ENCODE assay signal across 8 cellular contexts in genomic region chr11:96054870-96055705, GRCh38.
DNase-seq lines count a peak whose midpoint lies in the region; ATAC-seq and TF ChIP-seq lines count a peak whose summit lies in the region.

No MANE protein-coding gene starts in this region.

- POLR2A ChIA-PET in Caco-2 (lab: Charles Lee), result interaction anchor here (1.0 kb wide), 1 partner anchor 334 kb away, joined by 5 read pairs; the partner anchor contains the start of genes CCDC82 and JRKL

- H3K27ac Mint-ChIP-seq in Caco-2 (ENCODE audit: unreplicated experiment) (no peak overlapping the region), HFFc6 (peak overlapping the region; percentile 76), nephron (peak overlapping the region; percentile 67 to 95 (median 87))

- CTCF ChIA-PET in Caco-2 (lab: Charles Lee), result interaction anchor here (0.6 to 2.8 kb wide), 17 partner anchors 8 to 537 kb away, joined by 3 to 74 read pairs (median 5); partner anchors contain the start of genes CCDC82, JRKL and MAML2

- TF ChIP-seq CTCF in Caco-2 (IDR thresholded peaks at IDR 0.05; ENCODE audit: insufficient read depth in 1 of 2, low read depth in 1 of 2, low read length in 1 of 2, severe bottlenecking in 1 of 2, unreplicated experiment in 1 of 2) (peak; percentile 77 to 81), HFFc6 (IDR thresholded peaks at IDR 0.05) (peak; percentile 82), nephron (IDR thresholded peaks at IDR 0.05; ENCODE audit: unreplicated experiment in 3 of 3) (peak; percentile 57 to 72 (median 68))

- ATAC-seq in GM18517 (IDR thresholded peaks at IDR 0.05; ENCODE audit: unreplicated experiment) (no peak), HG02642 (IDR thresholded peaks at IDR 0.05; ENCODE audit: poor library complexity, unreplicated experiment) (no peak), HG02852 (IDR thresholded peaks at IDR 0.05; ENCODE audit: unreplicated experiment) (no peak)

- peaks cover 44% of the 10 kb centered on the region for H3K4me1 ChIP-seq in Caco-2

- no peaks in the 10 kb centered on the region for H3K36me3 Mint-ChIP-seq in Caco-2 (ENCODE audit: insufficient read depth, unreplicated experiment)
- peaks cover 26% of the 10 kb centered on the region for H3K36me3 Mint-ChIP-seq in HFFc6 (ENCODE audit: low read depth)
- no peaks in the 10 kb centered on the region for H3K36me3 Mint-ChIP-seq in nephron (ENCODE audit: low read depth)

- H3K9me3 Mint-ChIP-seq in Caco-2 (ENCODE audit: unreplicated experiment) (peaks cover 11% of the 10 kb centered on the region), HFFc6 (no peaks in the 10 kb centered on the region), nephron (no peaks in the 10 kb centered on the region)

- H3K27me3 Mint-ChIP-seq in Caco-2 (ENCODE audit: insufficient read depth, unreplicated experiment), result no peaks in the 10 kb centered on the region
- no peaks in the 10 kb centered on the region for H3K27me3 Mint-ChIP-seq in HFFc6 (ENCODE audit: insufficient read depth)
- H3K27me3 Mint-ChIP-seq in nephron (ENCODE audit: low read depth), result no peaks in the 10 kb centered on the region

- H3K4me3 ChIP-seq in Caco-2 (ENCODE audit: low read depth, low read length), result no peak overlapping the region

- H3K9me3 ChIP-seq in Caco-2, result no peaks in the 10 kb centered on the region

- no peaks in the 10 kb centered on the region for H3K36me3 ChIP-seq in Caco-2 (ENCODE audit: control insufficient read depth, insufficient read depth, low read length)

- DNase-seq in Caco-2 (peak in 1 of 2 experiments; percentile 48), HFFc6 (peak; percentile 53), RPMI8226 (peak; percentile 10), erythroblast (lab: John Stamatoyannopoulos, UW) (peak; percentile 11 to 36)

- H3K4me1 Mint-ChIP-seq in Caco-2 (ENCODE audit: low read depth, unreplicated experiment) (peaks cover 43% of the 10 kb centered on the region), HFFc6 (ENCODE audit: low read depth) (peaks cover 95% of the 10 kb centered on the region), nephron (peaks cover 47% of the 10 kb centered on the region)

- BruUV-seq in Caco-2 (replicated peaks; lab: Mats Ljungman, UMichigan), result no TSS peak

- no peak for TF ChIP-seq POLR2A in erythroblast (IDR thresholded peaks at IDR 0.05; ENCODE audit: low read length)

- no peaks in the 10 kb centered on the region for H3K27me3 ChIP-seq in Caco-2 (replicated peaks; ENCODE audit: control insufficient read depth, insufficient read depth, low read length)

- H3K4me3 Mint-ChIP-seq in Caco-2 (ENCODE audit: unreplicated experiment) (no peak overlapping the region), HFFc6 (peak overlapping the region; percentile 43), nephron (no peak overlapping the region)

- intact Hi-C loops in Caco-2 (cut with micrococcal nuclease; ENCODE audit: unreplicated experiment), result loop anchor here (1.0 to 2.0 kb wide), 9 partner anchors 41 to 371 kb away; partner anchors contain the start of gene MAML2
